ENCODE assay signal across 9 cellular contexts in genomic region chr12:69688496-69689427, GRCh38. TPM values are rescaled to one million over a fixed set of nuclear protein-coding genes. Genes with fewer than 3 reads are reported as not detected.
A peak's percentile ranks its signal among the peaks of the same experiment; 100 is the strongest.
DNase-seq lines count a peak whose midpoint lies in the region; ATAC-seq and TF ChIP-seq lines count a peak whose summit lies in the region.
"Had no signal": no experiment of that assay in that cellular context is flagged by ENCODE, and none has a peak within 500 bp of the region (broad histone marks: within the 10 kb centered on the region; RNA-seq: fewer than 3 reads in every experiment).

No MANE protein-coding gene starts in this region.

- DNase-seq in AG09309 (ENCODE audit: low read depth) (peak; percentile 77), GM23248 (peak; percentile 95), NOMO-1 treated with dmso at 0.1 percent for 144 hours (lab: John Stamatoyannopoulos, UW; ENCODE audit: unreplicated experiment) (peak; percentile 11), adipocyte (ENCODE audit: low read depth) (peak; percentile 89), hepatocyte (ENCODE audit: low spot score) (peak; percentile 86), spleen (peak; percentile 78), NCI-H1048 (lab: John Stamatoyannopoulos, UW) (no peak)

- H3K9me2 ChIP-seq in GM23248 (ENCODE audit: insufficient read depth) (no peaks in the 10 kb centered on the region), hepatocyte (replicated peaks; ENCODE audit: insufficient read depth) (no peaks in the 10 kb centered on the region)

- H3K4me2 ChIP-seq in GM23248 (ENCODE audit: unreplicated experiment) (peak overlapping the region; percentile 24), hepatocyte (peak overlapping the region; percentile 8)

- no peaks in the 10 kb centered on the region for H3K9me3 ChIP-seq in GM23248 (ENCODE audit: low read depth)
- no peaks in the 10 kb centered on the region for H3K9me3 ChIP-seq in adipocyte (ENCODE audit: control insufficient read depth, low read length)
- H3K9me3 ChIP-seq in hepatocyte (ENCODE audit: low read depth): no peaks in the 10 kb centered on the region
- H3K9me3 ChIP-seq in spleen: no peaks in the 10 kb centered on the region

- intact Hi-C loops in spleen (cut with DNase I; ENCODE audit: low total_unique reads): no loop called here

- no peak for TF ChIP-seq POLR2A in spleen (IDR thresholded peaks at IDR 0.05)

- H4K20me1 ChIP-seq in GM23248 (ENCODE audit: insufficient read depth) (no peaks in the 10 kb centered on the region), hepatocyte (ENCODE audit: insufficient read depth, poor library complexity, severe bottlenecking) (no peaks in the 10 kb centered on the region)

- H3K27me3 ChIP-seq in GM23248 (replicated peaks; ENCODE audit: insufficient read depth) (no peaks in the 10 kb centered on the region), adipocyte (replicated peaks; ENCODE audit: control insufficient read depth, insufficient read depth, low read length) (no peaks in the 10 kb centered on the region), hepatocyte (no peaks in the 10 kb centered on the region), spleen (replicated peaks in 1 of 7) (peaks cover 0 to 5% (median 0%) of the 10 kb centered on the region in 7 donors)

- no peaks in the 10 kb centered on the region for H3K79me2 ChIP-seq in GM23248 (ENCODE audit: insufficient read depth)
- no peaks in the 10 kb centered on the region for H3K79me2 ChIP-seq in hepatocyte

- TF ChIP-seq CTCF in AG09309 (IDR thresholded peaks at IDR 0.05; ENCODE audit: control insufficient read depth, insufficient read depth, low read depth, low read length, missing control alignments): no peak
- no peak for TF ChIP-seq CTCF in hepatocyte (IDR thresholded peaks at IDR 0.05; ENCODE audit: poor library complexity)
- TF ChIP-seq CTCF in spleen (IDR thresholded peaks at IDR 0.05 in 8 of 11, conservative IDR thresholded peaks at IDR 0.05 in 3 of 11): no peak

- H3K27ac ChIP-seq in GM23248 (peak overlapping the region; percentile 62), hepatocyte (peak overlapping the region; percentile 69), spleen (peak overlapping the region in 5 of 8 donors; percentile 14 to 59 (median 54))

- H3K4me1 ChIP-seq in GM23248 (ENCODE audit: insufficient read depth): peaks cover 27% of the 10 kb centered on the region
- peaks cover 44% of the 10 kb centered on the region for H3K4me1 ChIP-seq in adipocyte (ENCODE audit: control insufficient read depth, insufficient read depth, low read length)
- peaks cover 11% of the 10 kb centered on the region for H3K4me1 ChIP-seq in hepatocyte (ENCODE audit: insufficient read depth)
- peaks cover 0 to 10% (median 0%) of the 10 kb centered on the region in 6 donors for H3K4me1 ChIP-seq in spleen

- H3F3A ChIP-seq in GM23248 (ENCODE audit: insufficient read depth): peaks cover 20% of the 10 kb centered on the region; the same call in 1 of the 2 replicates

- no peak for ATAC-seq in GM21367 (IDR thresholded peaks at IDR 0.05; ENCODE audit: unreplicated experiment)

- H3K9ac ChIP-seq in GM23248: no peak overlapping the region
- H3K9ac ChIP-seq in adipocyte (ENCODE audit: low read length): no peak overlapping the region

- H3K4me3 ChIP-seq in AG09309 (ENCODE audit: control insufficient read depth, low read depth, low read length) (no peak overlapping the region), GM23248 (peak overlapping the region; percentile 10; the same call in 1 of the 2 replicates), adipocyte (ENCODE audit: low read length) (peak overlapping the region; percentile 43), hepatocyte (no peak overlapping the region), spleen (no peak overlapping the region)

- 15 to 16% methylated on average over 14 of the region's 14 CpGs for WGBS in GM23248 (ENCODE audit: low coverage in 1 of 2, low lambda C conversion rate in 2 of 2, missing lambda C conversion rate in 2 of 2), 2 experiments
- WGBS in hepatocyte (ENCODE audit: low lambda C conversion rate, missing lambda C conversion rate): 40% methylated on average over 14 of the region's 14 CpGs
- 33 to 41% (median 39%) methylated on average over 13 to 14 of the region's 14 CpGs for WGBS in spleen, 5 donors

- H2AFZ ChIP-seq in GM23248 (peak overlapping the region; percentile 46), hepatocyte (peak overlapping the region; percentile 11)

- in situ Hi-C loops in GM23248 (cut with MboI): no loop called here

- no peaks in the 10 kb centered on the region for H3K36me3 ChIP-seq in GM23248 (ENCODE audit: low read depth)
- no peaks in the 10 kb centered on the region for H3K36me3 ChIP-seq in adipocyte (ENCODE audit: control insufficient read depth, insufficient read depth, low read length, severe bottlenecking)
- no peaks in the 10 kb centered on the region for H3K36me3 ChIP-seq in hepatocyte (replicated peaks; ENCODE audit: insufficient read depth, low read depth)
- H3K36me3 ChIP-seq in spleen: no peaks in the 10 kb centered on the region

RNA-seq across cellular contexts. Expression of gene BEST3, which starts 10.3 kb away (rescaled TPM):
- total RNA-seq in GM23248 (2014; rRNA removed; shearing (Covaris generic)): 0.25 TPM in 1 of 2 replicates, not detected in the other
- polyA plus RNA-seq in GM23248 (2016; fragmentation: Nextera tagmentation; extraction: Ambion mirVana): not detected in 2 replicates
- 0.08 and 0.60 TPM in 2 replicates for total RNA-seq in hepatocyte
- polyA plus RNA-seq in hepatocyte: 0.34 TPM in 1 of 2 replicates, not detected in the other
- under 1 TPM in 1 of 7 donors, not detected in 6; 0.14 TPM for total RNA-seq in spleen
- not detected for polyA plus RNA-seq in spleen
- polyA plus RNA-seq: esophagus had no signal

RNA-seq across cellular contexts. Expression of gene RAB3IP, which starts 49.9 kb away (rescaled TPM):
- total RNA-seq in GM23248 (2014; rRNA removed; shearing (Covaris generic)): 2.5 and 3.4 TPM in 2 replicates
- polyA plus RNA-seq in GM23248 (2016; fragmentation: Nextera tagmentation; extraction: Ambion mirVana) (1.2 and 3.6 TPM in 2 replicates), hepatocyte (24.3 and 34.2 TPM in 2 replicates), spleen (10 to 100 TPM; 11.8 to 15.2 (median 12.6) TPM)
- total RNA-seq in hepatocyte (41.1 and 41.3 TPM in 2 replicates), spleen (10 to 100 TPM; 16.6 to 41.2 (median 20.9) TPM)

Comparison
In these comparisons a context has a peak if more than half of its experiments do, and no peak if none do; other contexts are left out.
1. H3K4me3 ChIP-seq: peak in GM23248 (single experiment) and adipocyte (single experiment); none in AG09309 (single experiment), hepatocyte (single experiment) and spleen (0 of 8).
2. Peak in every context shown above with its lines, with median percentiles within 50 percentile points of each other: H3K27ac ChIP-seq.